ENCODE assay signal across 25 cellular contexts in the genomic region with DNA sequence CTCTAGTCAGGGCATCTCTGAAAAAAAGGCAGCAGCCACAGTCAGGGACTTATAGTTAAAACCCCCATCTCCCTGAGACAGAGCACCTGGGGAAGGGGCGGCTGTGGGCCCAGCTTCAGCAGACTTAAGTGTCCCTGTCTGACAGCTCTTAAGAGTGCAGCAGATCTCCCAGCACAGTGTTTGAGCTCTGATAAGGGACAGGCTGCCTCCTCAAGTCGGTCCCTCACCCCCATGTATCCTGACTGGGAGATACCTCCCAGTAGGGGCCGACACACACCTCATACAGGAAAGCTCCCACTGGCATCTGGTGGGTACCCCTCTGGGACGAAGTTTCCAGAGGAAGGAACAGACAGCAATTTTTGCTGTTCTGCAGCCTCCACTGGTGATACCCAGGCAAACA.
DNase-seq lines count a peak whose midpoint lies in the region; ATAC-seq, FAIRE-seq and TF ChIP-seq lines count a peak whose summit lies in the region.
"Had no signal": no experiment of that assay in that cellular context is flagged by ENCODE, and none has a peak within 500 bp of the region (broad histone marks: within the 10 kb centered on the region; RNA-seq: fewer than 3 reads in every experiment).

No MANE protein-coding gene starts in this region.

- H2AFZ ChIP-seq in GM23338, result peak overlapping the region; percentile 3; the same call in 1 of the 2 replicates
- 0 out of 2 replicates have a peak overlapping the region, but pooled peaks have one; percentile 82 for H2AFZ ChIP-seq in H1 (ENCODE audit: low read length)

- no peaks in the 10 kb centered on the region for H3K79me2 ChIP-seq in GM23338 (replicated peaks; ENCODE audit: insufficient read depth)
- H3K79me2 ChIP-seq in H1 (ENCODE audit: control insufficient read depth in 1 of 2, insufficient read depth in 2 of 2, low read length in 2 of 2), result no peaks in the 10 kb centered on the region
- no peaks in the 10 kb centered on the region for H3K79me2 ChIP-seq in mesendoderm (ENCODE audit: control insufficient read depth, insufficient read depth, low read length)

- no peak overlapping the region for H3K18ac ChIP-seq in H1 (ENCODE audit: extremely low read depth, low read length)
- H3K18ac ChIP-seq in mesendoderm (ENCODE audit: low read length), result no peak overlapping the region

- no peaks in the 10 kb centered on the region for H3K4me1 ChIP-seq in GM23338 (ENCODE audit: insufficient read depth)
- H3K4me1 ChIP-seq in H1 (replicated peaks in 1 of 4; ENCODE audit: control insufficient read depth in 3 of 4, insufficient read depth in 4 of 4, low read length in 3 of 4), result peaks cover 0 to 2% (median 0%) of the 10 kb centered on the region in 4 experiments; a peak in 1 of 7 replicates
- no peaks in the 10 kb centered on the region for H3K4me1 ChIP-seq in mesendoderm (ENCODE audit: control insufficient read depth, low read depth, low read length)
- H3K4me1 ChIP-seq: A549, BE2C, BLaER1 had no signal

- FAIRE-seq in H1 (lab: Jason Lieb, UNC), result no peak
- FAIRE-seq: A549, GM12891, GM19239 had no signal

- no peaks in the 10 kb centered on the region for H3F3A ChIP-seq in GM23338 (replicated peaks; ENCODE audit: low read depth)

- no peak overlapping the region for H2AK5ac ChIP-seq in H1 (ENCODE audit: low read depth, low read length)
- H2AK5ac ChIP-seq in mesendoderm (ENCODE audit: low read length), result no peak overlapping the region

- H2BK5ac ChIP-seq in H1 (ENCODE audit: low read depth, low read length) (no peak overlapping the region), mesendoderm (ENCODE audit: low read length) (no peak overlapping the region)

- H3K27me3 Mint-ChIP-seq in GM23338 (ENCODE audit: insufficient read depth, low read depth, poor library complexity), result peaks cover 5% of the 10 kb centered on the region

- CTCF ChIA-PET in H1 (lab: Charles Lee; ENCODE audit: partially characterized antibody), result no interaction called here

- no peak overlapping the region for H2BK20ac ChIP-seq in H1 (ENCODE audit: low read length)

- POLR2A ChIA-PET in H1 (lab: Charles Lee; ENCODE audit: partially characterized antibody), result no interaction called here

- H3K9ac ChIP-seq in H1 (replicated peaks in 1 of 4; ENCODE audit: extremely low read depth in 1 of 4, low read depth in 3 of 4, low read length in 3 of 4) (no peak overlapping the region), mesendoderm (ENCODE audit: low read length) (no peak overlapping the region)
- H3K9ac ChIP-seq: BLaER1 had no signal

- H3K27ac Mint-ChIP-seq in GM23338, result no peak overlapping the region
- H3K27ac Mint-ChIP-seq: CD14-positive monocyte; CD4-positive, alpha-beta memory T cell; CD4-positive, CD25-positive, alpha-beta regulatory T cell; CD8-positive, alpha-beta memory T cell had no signal

- no peak overlapping the region for H3K56ac ChIP-seq in H1 (replicated peaks; ENCODE audit: insufficient read length, low read depth, low read length)
- H3K56ac ChIP-seq in mesendoderm (ENCODE audit: low read length), result no peak overlapping the region

- no peaks in the 10 kb centered on the region for H3K36me3 Mint-ChIP-seq in GM23338 (ENCODE audit: low read depth)
- H3K36me3 Mint-ChIP-seq: CD14-positive monocyte; CD4-positive, alpha-beta memory T cell; CD4-positive, CD25-positive, alpha-beta regulatory T cell; CD8-positive, alpha-beta memory T cell had no signal

- H3K4ac ChIP-seq in H1 (replicated peaks; ENCODE audit: insufficient read length, low read depth, low read length) (no peak overlapping the region), mesendoderm (ENCODE audit: low read depth, low read length) (no peak overlapping the region)

- 84% methylated on average over 4 of the region's 4 CpGs; no CpG with 5 or more reads in 1 of the 2 experiments for WGBS in H1 (ENCODE audit: extremely low coverage in 1 of 2, insufficient coverage in 1 of 2, insufficient read length in 1 of 2, insufficient replicate concordance in 2 of 2, low coverage in 1 of 2, low lambda C conversion rate in 2 of 2, missing lambda C conversion rate in 1 of 2), 2 experiments
- no CpG with 5 or more reads among the region's 4 CpGs for WGBS in mesendoderm (ENCODE audit: extremely low coverage, insufficient coverage, low lambda C conversion rate)

- H3K79me1 ChIP-seq in H1 (ENCODE audit: low read depth, low read length), result no peaks in the 10 kb centered on the region
- H3K79me1 ChIP-seq in mesendoderm (ENCODE audit: low read length), result no peaks in the 10 kb centered on the region

- H3K23ac ChIP-seq in H1 (ENCODE audit: insufficient read length) (no peak overlapping the region), mesendoderm (ENCODE audit: low read length) (no peak overlapping the region)

- no peaks in the 10 kb centered on the region for H3K9me3 ChIP-seq in H1 (ENCODE audit: insufficient read depth in 2 of 2, low read depth in 1 of 2, low read length in 1 of 2)
- H3K9me3 ChIP-seq: A549, BE2C, BLaER1 had no signal

- H3K36me3 ChIP-seq in GM23338 (ENCODE audit: insufficient read depth) (no peaks in the 10 kb centered on the region), H1 (ENCODE audit: control insufficient read depth in 2 of 4, insufficient read depth in 4 of 4, low read length in 3 of 4) (no peaks in the 10 kb centered on the region), mesendoderm (ENCODE audit: control insufficient read depth, insufficient read depth, low read length) (no peaks in the 10 kb centered on the region)
- H3K36me3 ChIP-seq: BE2C, BLaER1 had no signal

- H2BK12ac ChIP-seq in H1 (ENCODE audit: low read depth, low read length), result no peak overlapping the region

- DNase-seq in GM23338 (ENCODE audit: low spot score) (no peak), H1 (ENCODE audit: low read depth in 1 of 2, low spot score in 2 of 2) (no peak), mesendoderm (peak; percentile 53), globus pallidus (ENCODE audit: low spot score) (no peak)
- DNase-seq: BE2C; C1 segment of cervical spinal cord; CD4-positive, alpha-beta memory T cell; CD4-positive, CD25-positive, alpha-beta regulatory T cell; CD8-positive, alpha-beta memory T cell; COR-L47; DMS 273 treated with DMSO at 0.1 percent for 48 hours; DMS153; DMS53; DMS79; DND-41; EL; GDM1 had no signal

- no peak for TF ChIP-seq EP300 in H1 (IDR thresholded peaks at IDR 0.05; ENCODE audit: borderline replicate concordance in 1 of 2, low read depth in 2 of 2, low read length in 2 of 2)

- no peaks in the 10 kb centered on the region for H3K9me2 ChIP-seq in GM23338 (ENCODE audit: insufficient read depth)

- no peak overlapping the region for H4K8ac ChIP-seq in H1 (ENCODE audit: extremely low read depth, insufficient read depth, low read length)
- H4K8ac ChIP-seq in mesendoderm (ENCODE audit: low read depth, low read length), result no peak overlapping the region

- no peaks in the 10 kb centered on the region for H3K9me3 Mint-ChIP-seq in GM23338

- H3K27me3 ChIP-seq in GM23338 (ENCODE audit: insufficient read depth) (no peaks in the 10 kb centered on the region), H1 (replicated peaks in 1 of 4; ENCODE audit: control insufficient read depth in 3 of 4, extremely low read depth in 1 of 4, insufficient read depth in 3 of 4, low read length in 3 of 4) (no peaks in the 10 kb centered on the region), mesendoderm (ENCODE audit: insufficient read depth, low read length, poor library complexity) (no peaks in the 10 kb centered on the region)
- H3K27me3 ChIP-seq: BE2C, BLaER1 had no signal

- no peak for TF ChIP-seq RAD21 in H1 (IDR thresholded peaks at IDR 0.05 in 1 of 2, conservative IDR thresholded peaks at IDR 0.05 in 1 of 2; ENCODE audit: low read depth in 2 of 2, low read length in 2 of 2)

- H3K4me2 ChIP-seq in GM23338 (no peak overlapping the region), H1 (ENCODE audit: insufficient read depth in 1 of 2, low read depth in 2 of 2, low read length in 2 of 2) (no peak overlapping the region), mesendoderm (ENCODE audit: low read length) (no peak overlapping the region)
- H3K4me2 ChIP-seq: A549, BLaER1 had no signal

- no peak overlapping the region for H4K5ac ChIP-seq in H1 (ENCODE audit: insufficient read length, low read depth, low read length)
- no peak overlapping the region for H4K5ac ChIP-seq in mesendoderm (ENCODE audit: low read length)

- no peak overlapping the region for H2BK15ac ChIP-seq in H1 (ENCODE audit: low read length)
- H2BK15ac ChIP-seq in mesendoderm (replicated peaks; ENCODE audit: low read depth), result no peak overlapping the region

- H4K20me1 ChIP-seq in GM23338 (replicated peaks; ENCODE audit: insufficient read depth) (no peaks in the 10 kb centered on the region), H1 (replicated peaks in 1 of 2; ENCODE audit: control insufficient read depth in 1 of 2, insufficient read depth in 2 of 2, low read length in 2 of 2) (no peaks in the 10 kb centered on the region)
- H4K20me1 ChIP-seq: BLaER1 had no signal

- H3K4me3 Mint-ChIP-seq in GM23338, result no peak overlapping the region
- H3K4me3 Mint-ChIP-seq: CD14-positive monocyte; CD4-positive, alpha-beta memory T cell; CD4-positive, CD25-positive, alpha-beta regulatory T cell; CD8-positive, alpha-beta memory T cell had no signal

- H3K27ac ChIP-seq in GM23338 (ENCODE audit: low read depth) (no peak overlapping the region), H1 (ENCODE audit: low read depth, low read length) (no peak overlapping the region), mesendoderm (ENCODE audit: low read depth, low read length) (no peak overlapping the region)
- H3K27ac ChIP-seq: 22Rv1, A549, BLaER1 had no signal

- H3K14ac ChIP-seq in H1 (ENCODE audit: insufficient read length), result no peak overlapping the region

- TF ChIP-seq POLR2A in H1 (IDR thresholded peaks at IDR 0.05; ENCODE audit: control extremely low read depth in 1 of 2, low read depth in 2 of 2, low read length in 2 of 2), result no peak

- ATAC-seq in GM23338, result no peak
- no peak for ATAC-seq in GM21515 (IDR thresholded peaks at IDR 0.05; ENCODE audit: unreplicated experiment)
- no peak for ATAC-seq in esophagus mucosa
- ATAC-seq: A549 had no signal

- peaks cover 8% of the 10 kb centered on the region; the same call in 2 of the 3 replicates for H3K4me1 Mint-ChIP-seq in GM23338
- H3K4me1 Mint-ChIP-seq: CD14-positive monocyte; CD4-positive, alpha-beta memory T cell; CD8-positive, alpha-beta memory T cell had no signal

- H2BK120ac ChIP-seq in H1 (replicated peaks; ENCODE audit: low read depth, low read length) (no peak overlapping the region), mesendoderm (ENCODE audit: low read depth, low read length) (no peak overlapping the region)

- no peaks in the 10 kb centered on the region for H3K23me2 ChIP-seq in H1 (ENCODE audit: low read depth, low read length)

- H4K91ac ChIP-seq in H1 (replicated peaks; ENCODE audit: insufficient read length, low read length), result no peak overlapping the region

- TF ChIP-seq CTCF in GM23338 (conservative IDR thresholded peaks at IDR 0.05; ENCODE audit: low read depth in 2 of 2) (peak in 1 of 2 experiments; percentile 38; a peak in 2 of 4 replicates), H1 (IDR thresholded peaks at IDR 0.05; ENCODE audit: control extremely low read depth in 1 of 3, insufficient read depth in 1 of 3, low read depth in 1 of 3, low read length in 3 of 3) (no peak)

- H3K4me3 ChIP-seq in GM23338 (no peak overlapping the region), H1 (ENCODE audit: extremely low read depth in 1 of 4, insufficient read depth in 2 of 4, low read depth in 3 of 4, low read length in 4 of 4) (no peak overlapping the region), mesendoderm (ENCODE audit: low read length) (no peak overlapping the region)
- H3K4me3 ChIP-seq: A549, BLaER1 had no signal
